ENCODE assay signal across 1 cellular context in the genomic region with DNA sequence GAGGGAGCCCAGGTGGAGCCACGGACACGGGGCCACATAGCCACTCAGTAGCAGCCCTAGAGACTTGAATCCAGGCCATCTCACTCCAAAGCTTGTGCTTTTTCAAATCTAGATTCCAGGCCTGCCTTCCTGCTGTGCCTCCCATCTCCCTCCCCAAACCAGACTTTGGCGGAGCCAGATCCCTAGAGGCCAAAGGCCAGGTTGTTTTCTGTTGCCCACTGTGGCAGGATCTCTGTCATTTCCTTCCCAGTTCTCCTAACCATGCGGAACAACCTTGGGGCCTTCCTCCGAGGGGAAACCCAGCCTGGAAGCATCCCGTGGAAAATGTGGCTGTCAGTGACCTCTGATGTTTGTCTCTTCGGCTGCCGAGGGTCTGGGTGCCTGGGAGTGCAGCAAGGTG.
TF ChIP-seq lines count a peak whose summit lies in the region.

No MANE protein-coding gene starts in this region.

TF ChIP-seq in GM23338, 12 proteins besides CTCF, POLR2A, EP300 and RAD21 (continued from another document):
- TF ChIP-seq, protein P1, sequence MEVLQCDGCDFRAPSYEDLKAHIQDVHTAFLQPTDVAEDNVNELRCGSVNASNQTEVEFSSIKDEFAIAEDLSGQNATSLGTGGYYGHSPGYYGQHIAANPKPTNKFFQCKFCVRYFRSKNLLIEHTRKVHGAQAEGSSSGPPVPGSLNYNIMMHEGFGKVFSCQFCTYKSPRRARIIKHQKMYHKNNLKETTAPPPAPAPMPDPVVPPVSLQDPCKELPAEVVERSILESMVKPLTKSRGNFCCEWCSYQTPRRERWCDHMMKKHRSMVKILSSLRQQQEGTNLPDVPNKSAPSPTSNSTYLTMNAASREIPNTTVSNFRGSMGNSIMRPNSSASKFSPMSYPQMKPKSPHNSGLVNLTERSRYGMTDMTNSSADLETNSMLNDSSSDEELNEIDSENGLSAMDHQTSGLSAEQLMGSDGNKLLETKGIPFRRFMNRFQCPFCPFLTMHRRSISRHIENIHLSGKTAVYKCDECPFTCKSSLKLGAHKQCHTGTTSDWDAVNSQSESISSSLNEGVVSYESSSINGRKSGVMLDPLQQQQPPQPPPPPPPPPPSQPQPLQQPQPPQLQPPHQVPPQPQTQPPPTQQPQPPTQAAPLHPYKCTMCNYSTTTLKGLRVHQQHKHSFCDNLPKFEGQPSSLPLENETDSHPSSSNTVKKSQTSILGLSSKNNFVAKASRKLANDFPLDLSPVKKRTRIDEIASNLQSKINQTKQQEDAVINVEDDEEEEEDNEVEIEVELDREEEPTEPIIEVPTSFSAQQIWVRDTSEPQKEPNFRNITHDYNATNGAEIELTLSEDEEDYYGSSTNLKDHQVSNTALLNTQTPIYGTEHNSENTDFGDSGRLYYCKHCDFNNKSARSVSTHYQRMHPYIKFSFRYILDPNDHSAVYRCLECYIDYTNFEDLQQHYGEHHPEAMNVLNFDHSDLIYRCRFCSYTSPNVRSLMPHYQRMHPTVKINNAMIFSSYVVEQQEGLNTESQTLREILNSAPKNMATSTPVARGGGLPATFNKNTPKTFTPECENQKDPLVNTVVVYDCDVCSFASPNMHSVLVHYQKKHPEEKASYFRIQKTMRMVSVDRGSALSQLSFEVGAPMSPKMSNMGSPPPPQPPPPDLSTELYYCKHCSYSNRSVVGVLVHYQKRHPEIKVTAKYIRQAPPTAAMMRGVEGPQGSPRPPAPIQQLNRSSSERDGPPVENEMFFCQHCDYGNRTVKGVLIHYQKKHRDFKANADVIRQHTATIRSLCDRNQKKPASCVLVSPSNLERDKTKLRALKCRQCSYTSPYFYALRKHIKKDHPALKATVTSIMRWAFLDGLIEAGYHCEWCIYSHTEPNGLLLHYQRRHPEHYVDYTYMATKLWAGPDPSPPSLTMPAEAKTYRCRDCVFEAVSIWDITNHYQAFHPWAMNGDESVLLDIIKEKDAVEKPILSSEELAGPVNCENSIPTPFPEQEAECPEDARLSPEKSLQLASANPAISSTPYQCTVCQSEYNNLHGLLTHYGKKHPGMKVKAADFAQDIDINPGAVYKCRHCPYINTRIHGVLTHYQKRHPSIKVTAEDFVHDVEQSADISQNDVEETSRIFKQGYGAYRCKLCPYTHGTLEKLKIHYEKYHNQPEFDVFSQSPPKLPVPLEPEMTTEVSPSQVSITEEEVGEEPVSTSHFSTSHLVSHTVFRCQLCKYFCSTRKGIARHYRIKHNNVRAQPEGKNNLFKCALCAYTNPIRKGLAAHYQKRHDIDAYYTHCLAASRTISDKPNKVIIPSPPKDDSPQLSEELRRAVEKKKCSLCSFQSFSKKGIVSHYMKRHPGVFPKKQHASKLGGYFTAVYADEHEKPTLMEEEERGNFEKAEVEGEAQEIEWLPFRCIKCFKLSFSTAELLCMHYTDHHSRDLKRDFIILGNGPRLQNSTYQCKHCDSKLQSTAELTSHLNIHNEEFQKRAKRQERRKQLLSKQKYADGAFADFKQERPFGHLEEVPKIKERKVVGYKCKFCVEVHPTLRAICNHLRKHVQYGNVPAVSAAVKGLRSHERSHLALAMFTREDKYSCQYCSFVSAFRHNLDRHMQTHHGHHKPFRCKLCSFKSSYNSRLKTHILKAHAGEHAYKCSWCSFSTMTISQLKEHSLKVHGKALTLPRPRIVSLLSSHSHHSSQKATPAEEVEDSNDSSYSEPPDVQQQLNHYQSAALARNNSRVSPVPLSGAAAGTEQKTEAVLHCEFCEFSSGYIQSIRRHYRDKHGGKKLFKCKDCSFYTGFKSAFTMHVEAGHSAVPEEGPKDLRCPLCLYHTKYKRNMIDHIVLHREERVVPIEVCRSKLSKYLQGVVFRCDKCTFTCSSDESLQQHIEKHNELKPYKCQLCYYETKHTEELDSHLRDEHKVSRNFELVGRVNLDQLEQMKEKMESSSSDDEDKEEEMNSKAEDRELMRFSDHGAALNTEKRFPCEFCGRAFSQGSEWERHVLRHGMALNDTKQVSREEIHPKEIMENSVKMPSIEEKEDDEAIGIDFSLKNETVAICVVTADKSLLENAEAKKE (CRISPR knock-in tag; IDR thresholded peaks at IDR 0.05), result no peak
- TF ChIP-seq ZNF331 (CRISPR knock-in tag; IDR thresholded peaks at IDR 0.05; ENCODE audit: low read depth), result no peak
- no peak for TF ChIP-seq STAT1 (IDR thresholded peaks at IDR 0.05; ENCODE audit: unreplicated experiment)
- TF ChIP-seq ZNF114 (CRISPR knock-in tag; IDR thresholded peaks at IDR 0.05), result no peak
- no peak for TF ChIP-seq EZH2phosphoT487 (IDR thresholded peaks at IDR 0.05; ENCODE audit: unreplicated experiment)
- no peak for TF ChIP-seq POLR2AphosphoS5 (IDR thresholded peaks at IDR 0.05; ENCODE audit: low read depth)
- TF ChIP-seq, protein P2, sequence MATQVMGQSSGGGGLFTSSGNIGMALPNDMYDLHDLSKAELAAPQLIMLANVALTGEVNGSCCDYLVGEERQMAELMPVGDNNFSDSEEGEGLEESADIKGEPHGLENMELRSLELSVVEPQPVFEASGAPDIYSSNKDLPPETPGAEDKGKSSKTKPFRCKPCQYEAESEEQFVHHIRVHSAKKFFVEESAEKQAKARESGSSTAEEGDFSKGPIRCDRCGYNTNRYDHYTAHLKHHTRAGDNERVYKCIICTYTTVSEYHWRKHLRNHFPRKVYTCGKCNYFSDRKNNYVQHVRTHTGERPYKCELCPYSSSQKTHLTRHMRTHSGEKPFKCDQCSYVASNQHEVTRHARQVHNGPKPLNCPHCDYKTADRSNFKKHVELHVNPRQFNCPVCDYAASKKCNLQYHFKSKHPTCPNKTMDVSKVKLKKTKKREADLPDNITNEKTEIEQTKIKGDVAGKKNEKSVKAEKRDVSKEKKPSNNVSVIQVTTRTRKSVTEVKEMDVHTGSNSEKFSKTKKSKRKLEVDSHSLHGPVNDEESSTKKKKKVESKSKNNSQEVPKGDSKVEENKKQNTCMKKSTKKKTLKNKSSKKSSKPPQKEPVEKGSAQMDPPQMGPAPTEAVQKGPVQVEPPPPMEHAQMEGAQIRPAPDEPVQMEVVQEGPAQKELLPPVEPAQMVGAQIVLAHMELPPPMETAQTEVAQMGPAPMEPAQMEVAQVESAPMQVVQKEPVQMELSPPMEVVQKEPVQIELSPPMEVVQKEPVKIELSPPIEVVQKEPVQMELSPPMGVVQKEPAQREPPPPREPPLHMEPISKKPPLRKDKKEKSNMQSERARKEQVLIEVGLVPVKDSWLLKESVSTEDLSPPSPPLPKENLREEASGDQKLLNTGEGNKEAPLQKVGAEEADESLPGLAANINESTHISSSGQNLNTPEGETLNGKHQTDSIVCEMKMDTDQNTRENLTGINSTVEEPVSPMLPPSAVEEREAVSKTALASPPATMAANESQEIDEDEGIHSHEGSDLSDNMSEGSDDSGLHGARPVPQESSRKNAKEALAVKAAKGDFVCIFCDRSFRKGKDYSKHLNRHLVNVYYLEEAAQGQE (IDR thresholded peaks at IDR 0.05; ENCODE audit: unreplicated experiment), result no peak
- no peak for TF ChIP-seq EZH2 (IDR thresholded peaks at IDR 0.05; ENCODE audit: low read depth, unreplicated experiment)
- no peak for TF ChIP-seq NANOG (IDR thresholded peaks at IDR 0.05; ENCODE audit: borderline replicate concordance)
- no peak for TF ChIP-seq CREB1 (CRISPR knock-in tag; IDR thresholded peaks at IDR 0.05; ENCODE audit: low read depth)
- TF ChIP-seq, protein P3, sequence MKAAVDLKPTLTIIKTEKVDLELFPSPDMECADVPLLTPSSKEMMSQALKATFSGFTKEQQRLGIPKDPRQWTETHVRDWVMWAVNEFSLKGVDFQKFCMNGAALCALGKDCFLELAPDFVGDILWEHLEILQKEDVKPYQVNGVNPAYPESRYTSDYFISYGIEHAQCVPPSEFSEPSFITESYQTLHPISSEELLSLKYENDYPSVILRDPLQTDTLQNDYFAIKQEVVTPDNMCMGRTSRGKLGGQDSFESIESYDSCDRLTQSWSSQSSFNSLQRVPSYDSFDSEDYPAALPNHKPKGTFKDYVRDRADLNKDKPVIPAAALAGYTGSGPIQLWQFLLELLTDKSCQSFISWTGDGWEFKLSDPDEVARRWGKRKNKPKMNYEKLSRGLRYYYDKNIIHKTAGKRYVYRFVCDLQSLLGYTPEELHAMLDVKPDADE (IDR thresholded peaks at IDR 0.05), result no peak
